13 cellular contexts compared by ENCODE assay signal in the genomic region with DNA sequence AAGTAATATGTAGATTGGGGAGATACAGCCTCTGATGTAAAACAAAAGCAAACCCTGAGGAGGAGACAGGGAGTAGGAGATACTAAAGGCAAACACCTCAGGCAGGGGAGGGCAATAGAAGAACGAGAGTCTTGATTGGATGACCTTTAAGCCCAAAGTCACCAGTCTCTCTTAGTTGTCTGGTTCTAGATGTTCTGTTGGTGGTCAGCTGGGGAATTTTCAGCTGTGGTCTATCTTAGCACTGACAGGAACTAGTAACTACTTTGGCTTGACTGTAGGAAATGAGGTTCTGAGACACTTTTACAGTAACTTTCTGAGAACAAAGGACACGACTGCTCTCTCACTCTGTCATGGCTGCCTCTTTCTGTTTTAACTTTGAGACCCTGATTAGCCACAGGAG.
DNase-seq lines count a peak whose midpoint lies in the region; ATAC-seq lines count a peak whose summit lies in the region.
"Had no signal": no experiment of that assay in that cellular context is flagged by ENCODE, and none has a peak within 500 bp of the region (broad histone marks: within the 10 kb centered on the region; RNA-seq: fewer than 3 reads in every experiment).

No MANE protein-coding gene starts in this region.

- intact Hi-C loops in activated CD4-positive, alpha-beta memory T cell treated with anti-CD3 and anti-CD28 coated beads for 36 hours (cut with micrococcal nuclease) = no loop called here

- no peak overlapping the region for H3K27ac Mint-ChIP-seq in activated CD4-positive, alpha-beta memory T cell treated with anti-CD3 and anti-CD28 coated beads for 36 hours
- H3K27ac Mint-ChIP-seq: B cell, nephron had no signal

- CTCF ChIA-PET in activated CD4-positive, alpha-beta memory T cell treated with anti-CD3 and anti-CD28 coated beads for 36 hours (lab: Charles Lee) = no interaction called here

- ATAC-seq in GM18502 (IDR thresholded peaks at IDR 0.05; ENCODE audit: poor library complexity, unreplicated experiment) (peak; percentile 88), GM19463 (IDR thresholded peaks at IDR 0.05; ENCODE audit: unreplicated experiment) (peak; percentile 96), HG02938 (IDR thresholded peaks at IDR 0.05; ENCODE audit: unreplicated experiment) (peak; percentile 96), HG03521 (IDR thresholded peaks at IDR 0.05; ENCODE audit: unreplicated experiment) (peak; percentile 84)
- ATAC-seq: left cardiac atrium had no signal

- DNase-seq in activated CD4-positive, alpha-beta memory T cell treated with anti-CD3 and anti-CD28 coated beads for 36 hours = no peak
- DNase-seq in NCI-H1417 (lab: John Stamatoyannopoulos, UW) (no peak), ecto neural progenitor cell (ENCODE audit: low spot score) (no peak), H7 (no peak)
- DNase-seq: adrenal gland, left cardiac atrium had no signal

- H3K36me3 Mint-ChIP-seq in activated CD4-positive, alpha-beta memory T cell treated with anti-CD3 and anti-CD28 coated beads for 36 hours = no peaks in the 10 kb centered on the region
- H3K36me3 Mint-ChIP-seq: IgD-negative memory B cell had no signal

- H3K27me3 Mint-ChIP-seq in activated CD4-positive, alpha-beta memory T cell treated with anti-CD3 and anti-CD28 coated beads for 36 hours = no peaks in the 10 kb centered on the region
- H3K27me3 Mint-ChIP-seq: B cell, IgD-negative memory B cell had no signal

- no peak overlapping the region for H3K4me3 Mint-ChIP-seq in activated CD4-positive, alpha-beta memory T cell treated with anti-CD3 and anti-CD28 coated beads for 36 hours
- H3K4me3 Mint-ChIP-seq: B cell, nephron had no signal

- no peaks in the 10 kb centered on the region for H3K27me3 ChIP-seq in H7 (ENCODE audit: control insufficient read depth, insufficient read depth, low read length)
- H3K27me3 ChIP-seq: adrenal gland had no signal

- H3K4me1 Mint-ChIP-seq in activated CD4-positive, alpha-beta memory T cell treated with anti-CD3 and anti-CD28 coated beads for 36 hours (ENCODE audit: low read depth) = no peaks in the 10 kb centered on the region
- H3K4me1 Mint-ChIP-seq: B cell, IgD-negative memory B cell had no signal

- H3K4me3 ChIP-seq in H7 (ENCODE audit: insufficient read depth, low read depth, low read length) = no peak overlapping the region
- H3K4me3 ChIP-seq: adrenal gland had no signal

- POLR2A ChIA-PET in activated CD4-positive, alpha-beta memory T cell treated with anti-CD3 and anti-CD28 coated beads for 36 hours (lab: Charles Lee) = no interaction called here

- peaks cover 10% of the 10 kb centered on the region for H3K9me3 Mint-ChIP-seq in activated CD4-positive, alpha-beta memory T cell treated with anti-CD3 and anti-CD28 coated beads for 36 hours

- no peaks in the 10 kb centered on the region for H3K36me3 ChIP-seq in H7 (replicated peaks; ENCODE audit: control insufficient read depth, insufficient read depth, low read length)
- H3K36me3 ChIP-seq: adrenal gland had no signal
